ENCODE assay signal across 11 cellular contexts in the genomic region with DNA sequence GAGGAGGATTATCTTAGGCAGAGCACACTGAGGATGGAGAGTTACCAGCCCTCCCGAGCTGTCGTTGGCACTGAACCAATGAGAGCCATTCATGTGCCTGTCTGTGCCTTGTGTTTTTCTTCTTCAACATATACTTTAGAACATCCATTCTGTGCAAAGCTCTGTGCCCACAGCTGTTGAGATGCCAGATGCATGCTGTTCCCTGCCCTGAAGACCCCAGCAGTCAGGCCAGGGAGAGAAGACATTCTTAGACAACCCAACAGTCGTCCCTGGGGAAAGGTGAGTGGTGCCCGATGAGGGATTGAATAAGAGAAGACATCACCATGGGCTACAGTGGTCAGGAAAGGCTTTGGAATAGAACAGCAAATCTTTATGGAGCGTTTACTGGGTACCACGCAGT.
DNase-seq lines count a peak whose midpoint lies in the region; ATAC-seq lines count a peak whose summit lies in the region.
"Had no signal": no experiment of that assay in that cellular context is flagged by ENCODE, and none has a peak within 500 bp of the region (broad histone marks: within the 10 kb centered on the region; RNA-seq: fewer than 3 reads in every experiment).

No MANE protein-coding gene starts in this region.

- peak overlapping the region; percentile 88 for H3K4me3 Mint-ChIP-seq in natural killer cell treated with Interleukin-12 subunit alpha and Interleukin-12 subunit beta and Interleukin-15 and Interleukin-18, amount 100 ng/mL, for 72 hours

- H3K27me3 ChIP-seq in BLaER1 treated with 17β-estradiol and CSF1 and Interleukin-3, amounts not matched to agents 10 nM and 100 nM, result no peaks in the 10 kb centered on the region
- no peaks in the 10 kb centered on the region for H3K27me3 ChIP-seq in duodenal mucosa (ENCODE audit: control insufficient read depth in 1 of 2, insufficient read depth in 2 of 2, low read length in 2 of 2)
- H3K27me3 ChIP-seq: tibial artery had no signal

- H3K9me3 Mint-ChIP-seq in natural killer cell treated with Interleukin-12 subunit alpha and Interleukin-12 subunit beta and Interleukin-15 and Interleukin-18, amount 100 ng/mL, for 72 hours, result no peaks in the 10 kb centered on the region

- H3K36me3 Mint-ChIP-seq in natural killer cell treated with Interleukin-12 subunit alpha and Interleukin-12 subunit beta and Interleukin-15 and Interleukin-18, amount 100 ng/mL, for 72 hours, result no peaks in the 10 kb centered on the region

- H3K4me1 ChIP-seq in BLaER1 treated with 17β-estradiol and CSF1 and Interleukin-3, amounts not matched to agents 10 nM and 100 nM, result peaks cover 0 to 9% (median 5%) of the 10 kb centered on the region in 10 experiments; a peak in 13 of 20 replicates
- H3K4me1 ChIP-seq in duodenal mucosa (ENCODE audit: control insufficient read depth in 1 of 2, insufficient read depth in 2 of 2, low read length in 2 of 2), result peaks cover 0 to 5% of the 10 kb centered on the region in 2 donors
- H3K4me1 ChIP-seq: tibial artery had no signal

- peak overlapping the region; percentile 70 to 85 for H3K27ac Mint-ChIP-seq in natural killer cell treated with Interleukin-12 subunit alpha and Interleukin-12 subunit beta and Interleukin-15 and Interleukin-18, amount 100 ng/mL, for 72 hours

- H4K20me1 ChIP-seq in BLaER1 treated with 17β-estradiol and CSF1 and Interleukin-3, amounts not matched to agents 10 nM and 100 nM, result no peaks in the 10 kb centered on the region

- H3K4me3 ChIP-seq in BLaER1 treated with 17β-estradiol and CSF1 and Interleukin-3, amounts not matched to agents 10 nM and 100 nM, result peak overlapping the region; percentile 16 to 52 (median 48); a peak in 19 of 20 replicates
- peak overlapping the region; percentile 31 to 60 for H3K4me3 ChIP-seq in duodenal mucosa (ENCODE audit: low read depth in 1 of 2, low read length in 2 of 2)
- H3K4me3 ChIP-seq: lung, tibial artery had no signal

- ATAC-seq in HG03342 (IDR thresholded peaks at IDR 0.05; ENCODE audit: unreplicated experiment), result peak; percentile 16
- ATAC-seq in natural killer cell treated with Interleukin-12 subunit alpha and Interleukin-12 subunit beta and Interleukin-15 and Interleukin-18, amount 100 ng/mL, for 72 hours, result no peak
- ATAC-seq in HG03095 (IDR thresholded peaks at IDR 0.05; ENCODE audit: unreplicated experiment), result no peak
- ATAC-seq in GM21390 (IDR thresholded peaks at IDR 0.05; ENCODE audit: unreplicated experiment), result no peak

- peak overlapping the region in 8 of 11 experiments; percentile 47 to 70 (median 65); a peak in 10 of 22 replicates for H3K9ac ChIP-seq in BLaER1 treated with 17β-estradiol and CSF1 and Interleukin-3, amounts not matched to agents 10 nM and 100 nM
- no peak overlapping the region for H3K9ac ChIP-seq in duodenal mucosa (ENCODE audit: low read depth in 1 of 2, low read length in 2 of 2)

- DNase-seq in natural killer cell treated with Interleukin-12 subunit alpha and Interleukin-12 subunit beta and Interleukin-15 and Interleukin-18, amount 100 ng/mL, for 72 hours (ENCODE audit: low spot score), result no peak
- DNase-seq in caudate nucleus (lab: John Stamatoyannopoulos, UW) (no peak), NCI-H526 treated with DMSO at 0.1 percent for 48 hours (lab: John Stamatoyannopoulos, UW) (no peak)
- DNase-seq: NCI-H2171, tibial artery had no signal

- H3K27ac ChIP-seq in BLaER1 treated with 17β-estradiol and CSF1 and Interleukin-3, amounts not matched to agents 10 nM and 100 nM, result peak overlapping the region in 10 of 11 experiments; percentile 50 to 71 (median 66); a peak in 18 of 22 replicates
- no peak overlapping the region for H3K27ac ChIP-seq in duodenal mucosa (ENCODE audit: low read depth, low read length)
- H3K27ac ChIP-seq in caudate nucleus (ENCODE audit: low read depth, low read length), result no peak overlapping the region
- H3K27ac ChIP-seq: tibial artery had no signal

- H3K27me3 Mint-ChIP-seq in natural killer cell treated with Interleukin-12 subunit alpha and Interleukin-12 subunit beta and Interleukin-15 and Interleukin-18, amount 100 ng/mL, for 72 hours, result no peaks in the 10 kb centered on the region

- H3K4me1 Mint-ChIP-seq in natural killer cell treated with Interleukin-12 subunit alpha and Interleukin-12 subunit beta and Interleukin-15 and Interleukin-18, amount 100 ng/mL, for 72 hours (ENCODE audit: low read depth in 2 of 2), result peaks cover 6 to 7% of the 10 kb centered on the region in 2 donors

- no peaks in the 10 kb centered on the region for H3K36me3 ChIP-seq in BLaER1 treated with 17β-estradiol and CSF1 and Interleukin-3, amounts not matched to agents 10 nM and 100 nM
- H3K36me3 ChIP-seq in duodenal mucosa (ENCODE audit: control insufficient read depth in 1 of 2, insufficient read depth in 2 of 2, low read length in 2 of 2), result no peaks in the 10 kb centered on the region
- H3K36me3 ChIP-seq: tibial artery had no signal

- peaks cover 0 to 31% (median 10%) of the 10 kb centered on the region in 11 experiments; a peak in 9 of 22 replicates for H3K9me3 ChIP-seq in BLaER1 treated with 17β-estradiol and CSF1 and Interleukin-3, amounts not matched to agents 10 nM and 100 nM (replicated peaks in 1 of 11)
- H3K9me3 ChIP-seq in duodenal mucosa (ENCODE audit: control insufficient read depth in 1 of 2, low read length in 2 of 2), result no peaks in the 10 kb centered on the region
- H3K9me3 ChIP-seq: tibial artery had no signal

- peak overlapping the region; percentile 23 to 67 (median 55) for H3K4me2 ChIP-seq in BLaER1 treated with 17β-estradiol and CSF1 and Interleukin-3, amounts not matched to agents 10 nM and 100 nM

Comparison
In these comparisons a context has a peak if more than half of its experiments do, and no peak if none do; other contexts are left out.
1. H3K27ac ChIP-seq: peak in BLaER1 treated with 17β-estradiol and CSF1 and Interleukin-3, amounts not matched to agents 10 nM and 100 nM (10 of 11); none in duodenal mucosa (single experiment) and caudate nucleus (single experiment).
2. H3K9ac ChIP-seq: peak in BLaER1 treated with 17β-estradiol and CSF1 and Interleukin-3, amounts not matched to agents 10 nM and 100 nM (8 of 11); none in duodenal mucosa (0 of 2).